In the genomic region with DNA sequence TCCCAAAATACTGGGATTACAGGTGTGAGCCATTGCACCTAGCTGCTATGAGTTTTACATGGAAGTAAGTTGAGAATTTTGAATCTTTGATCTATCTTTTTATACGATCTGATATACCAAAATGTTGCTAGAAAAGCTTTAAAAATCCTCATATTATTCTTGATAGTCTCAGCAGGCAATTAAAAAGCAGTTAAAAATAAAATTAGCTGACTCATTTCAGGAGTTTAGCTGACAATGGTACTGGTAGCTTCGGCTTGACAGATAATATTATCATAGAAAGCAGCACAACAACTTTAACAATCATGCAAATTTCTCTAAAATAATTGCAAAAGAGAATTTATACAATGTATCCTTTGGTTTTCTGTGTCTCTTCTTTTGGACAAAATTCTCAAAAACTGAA, we compare ENCODE assay signal across 27 cellular contexts.
"Had no signal": no experiment of that assay in that cellular context is flagged by ENCODE, and none has a peak within 500 bp of the region (broad histone marks: within the 10 kb centered on the region; RNA-seq: fewer than 3 reads in every experiment).

No MANE protein-coding gene starts in this region.

- ATAC-seq: natural killer cell treated with Interleukin-12 subunit alpha and Interleukin-12 subunit beta and Interleukin-15 and Interleukin-18, amount 100 ng/mL, for 72 hours; pancreas; right cardiac atrium; right lobe of liver; stimulated activated effector memory CD8-positive, alpha-beta T cell treated with anti-CD3 and anti-CD28 coated beads, Interleukin-12 subunit alpha, Interleukin-12 subunit beta, amount 100 ng/mL, for 72 hours; stimulated activated naive B cell treated with anti-CD40 and anti-IgM and Interleukin-4, amounts not matched to agents 10 μg/mL and 1 μg/mL and 100 μg/mL, for 72 hours had no signal

- FAIRE-seq: pancreas, small intestine, urothelium cell line had no signal

- H3K27me3 ChIP-seq: pancreas, right lobe of liver, sigmoid colon, stomach, thyroid gland, tibial nerve, upper lobe of left lung, vagina had no signal

- H3K27ac ChIP-seq: neutrophil, pancreas, prostate gland, right lobe of liver, sigmoid colon, stomach, thoracic aorta, thyroid gland, tibial nerve, upper lobe of left lung, vagina had no signal

- H3K9me3 Mint-ChIP-seq: natural killer cell treated with Interleukin-12 subunit alpha and Interleukin-12 subunit beta and Interleukin-15 and Interleukin-18, amount 100 ng/mL, for 72 hours; nephron progenitor cell; neural crest cell; stimulated activated effector memory CD8-positive, alpha-beta T cell treated with anti-CD3 and anti-CD28 coated beads, Interleukin-12 subunit alpha, Interleukin-12 subunit beta, amount 100 ng/mL, for 72 hours; stimulated activated naive B cell treated with anti-CD40 and anti-IgM and Interleukin-4, amounts not matched to agents 10 μg/mL and 1 μg/mL and 100 μg/mL, for 72 hours; stimulated activated naive CD8-positive, alpha-beta T cell treated with anti-CD3 and anti-CD28 coated beads, Interleukin-15, Interleukin-2, amounts not matched to agents 100 ng/mL and 50 ng/mL, for 24 hours had no signal

- DNase-seq: nephron progenitor cell; nucleus accumbens; pancreas; right cardiac atrium; right lobe of liver; sigmoid colon; small intestine; stimulated activated CD4-positive, alpha-beta T cell treated with anti-CD3 and anti-CD28 coated beads, Interleukin-15, amount 100 ng/mL, for 24 hours; stimulated activated CD4-positive, alpha-beta T cell treated with anti-CD3 and anti-CD28 coated beads, Interleukin-2, amount 100 ng/mL, for 24 hours; stimulated activated CD4-positive, alpha-beta T cell treated with anti-CD3 and anti-CD28 coated beads, Interleukin-2, amount 100 ng/mL, for 48 hours; stimulated activated CD4-positive, alpha-beta T cell treated with anti-CD3 and anti-CD28 coated beads, Interleukin-4, amount 100 ng/mL, for 24 hours; stimulated activated naive B cell treated with anti-CD40 and anti-IgM and Interleukin-4, amounts not matched to agents 10 μg/mL and 1 μg/mL and 100 μg/mL, for 72 hours; stimulated activated naive CD4-positive, alpha-beta T cell treated with Interleukin-2 at 50 U/mL for 16 hours; stomach; thyroid gland; trophoblast cell; upper lobe of left lung had no signal

- H3K36me3 Mint-ChIP-seq: natural killer cell treated with Interleukin-12 subunit alpha and Interleukin-12 subunit beta and Interleukin-15 and Interleukin-18, amount 100 ng/mL, for 72 hours; stimulated activated effector memory CD8-positive, alpha-beta T cell treated with anti-CD3 and anti-CD28 coated beads, Interleukin-12 subunit alpha, Interleukin-12 subunit beta, amount 100 ng/mL, for 72 hours; stimulated activated naive B cell treated with anti-CD40 and anti-IgM and Interleukin-4, amounts not matched to agents 10 μg/mL and 1 μg/mL and 100 μg/mL, for 72 hours had no signal

- H3K9me3 ChIP-seq: neutrophil, pancreas, prostate gland, right lobe of liver, sigmoid colon, stomach, thoracic aorta, thyroid gland, tibial nerve, upper lobe of left lung, vagina had no signal

- H3K27ac Mint-ChIP-seq: natural killer cell treated with Interleukin-12 subunit alpha and Interleukin-12 subunit beta and Interleukin-15 and Interleukin-18, amount 100 ng/mL, for 72 hours; nephron progenitor cell; stimulated activated effector memory CD8-positive, alpha-beta T cell treated with anti-CD3 and anti-CD28 coated beads, Interleukin-12 subunit alpha, Interleukin-12 subunit beta, amount 100 ng/mL, for 72 hours; stimulated activated naive B cell treated with anti-CD40 and anti-IgM and Interleukin-4, amounts not matched to agents 10 μg/mL and 1 μg/mL and 100 μg/mL, for 72 hours; stimulated activated naive CD8-positive, alpha-beta T cell treated with anti-CD3 and anti-CD28 coated beads, Interleukin-15, Interleukin-2, amounts not matched to agents 100 ng/mL and 50 ng/mL, for 24 hours had no signal

- H3K4me1 ChIP-seq: prostate gland, sigmoid colon had no signal

- H3K4me1 Mint-ChIP-seq: stimulated activated effector memory CD8-positive, alpha-beta T cell treated with anti-CD3 and anti-CD28 coated beads, Interleukin-12 subunit alpha, Interleukin-12 subunit beta, amount 100 ng/mL, for 72 hours had no signal

- H3K27me3 Mint-ChIP-seq: stimulated activated naive B cell treated with anti-CD40 and anti-IgM and Interleukin-4, amounts not matched to agents 10 μg/mL and 1 μg/mL and 100 μg/mL, for 72 hours; stimulated activated naive CD8-positive, alpha-beta T cell treated with anti-CD3 and anti-CD28 coated beads, Interleukin-15, Interleukin-2, amounts not matched to agents 100 ng/mL and 50 ng/mL, for 24 hours had no signal

- H3K36me3 ChIP-seq: neutrophil, pancreas, prostate gland, right lobe of liver, sigmoid colon, stomach, thoracic aorta, thyroid gland, tibial nerve, upper lobe of left lung, vagina had no signal

- H3K4me3 ChIP-seq: pancreas, prostate gland, right lobe of liver, sigmoid colon, stomach, thoracic aorta, thyroid gland, tibial nerve, upper lobe of left lung, vagina had no signal

- H3K4me3 Mint-ChIP-seq: natural killer cell treated with Interleukin-12 subunit alpha and Interleukin-12 subunit beta and Interleukin-15 and Interleukin-18, amount 100 ng/mL, for 72 hours; nephron progenitor cell; neural crest cell; stimulated activated effector memory CD8-positive, alpha-beta T cell treated with anti-CD3 and anti-CD28 coated beads, Interleukin-12 subunit alpha, Interleukin-12 subunit beta, amount 100 ng/mL, for 72 hours; stimulated activated naive B cell treated with anti-CD40 and anti-IgM and Interleukin-4, amounts not matched to agents 10 μg/mL and 1 μg/mL and 100 μg/mL, for 72 hours; stimulated activated naive CD8-positive, alpha-beta T cell treated with anti-CD3 and anti-CD28 coated beads, Interleukin-15, Interleukin-2, amounts not matched to agents 100 ng/mL and 50 ng/mL, for 24 hours had no signal
